In the genomic region with DNA sequence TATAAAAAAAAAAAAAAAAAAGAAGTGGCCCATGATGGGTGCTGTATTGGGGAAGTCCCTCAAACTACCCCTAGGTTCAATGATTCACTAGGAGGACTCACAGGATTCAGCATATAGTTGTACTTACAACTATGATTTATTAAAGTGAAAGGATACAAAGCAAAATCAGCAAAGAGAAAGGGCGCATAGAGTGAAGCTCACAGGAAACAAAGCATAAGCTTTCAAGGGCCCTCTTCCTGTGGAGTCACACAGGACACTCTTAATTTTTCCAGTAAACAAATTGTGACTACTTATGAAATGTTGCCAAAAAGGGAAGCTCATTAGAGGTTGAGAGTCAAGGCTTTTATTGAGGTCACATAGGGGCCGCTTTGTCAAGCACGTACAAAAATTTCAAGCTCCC, we compare ENCODE assay signal across 10 cellular contexts.
DNase-seq lines count a peak whose midpoint lies in the region; ATAC-seq lines count a peak whose summit lies in the region.
"Had no signal": no experiment of that assay in that cellular context is flagged by ENCODE, and none has a peak within 500 bp of the region (broad histone marks: within the 10 kb centered on the region; RNA-seq: fewer than 3 reads in every experiment).

No MANE protein-coding gene starts in this region.

- H3K4me3 Mint-ChIP-seq in activated CD4-positive, alpha-beta T cell treated with anti-CD3 and anti-CD28 coated beads, Interleukin-2, amount 10 ng/mL, durations not matched to agents 24 days and 14 days: no peak overlapping the region
- H3K4me3 Mint-ChIP-seq in activated CD4-positive, alpha-beta memory T cell treated with anti-CD3 and anti-CD28 coated beads for 36 hours: no peak overlapping the region

- POLR2A ChIA-PET in activated CD4-positive, alpha-beta memory T cell treated with anti-CD3 and anti-CD28 coated beads for 36 hours (lab: Charles Lee): interaction anchor here (0.6 kb wide), 1 partner anchor 166 kb away, joined by 4 read pairs; no protein-coding TSS in a partner anchor

- H3K4me1 Mint-ChIP-seq in activated CD4-positive, alpha-beta T cell treated with anti-CD3 and anti-CD28 coated beads, Interleukin-2, amount 10 ng/mL, durations not matched to agents 24 days and 14 days: no peaks in the 10 kb centered on the region
- H3K4me1 Mint-ChIP-seq in activated CD4-positive, alpha-beta memory T cell treated with anti-CD3 and anti-CD28 coated beads for 36 hours (ENCODE audit: low read depth): no peaks in the 10 kb centered on the region

- no peaks in the 10 kb centered on the region for H3K36me3 Mint-ChIP-seq in activated CD4-positive, alpha-beta T cell treated with anti-CD3 and anti-CD28 coated beads, Interleukin-2, amount 10 ng/mL, durations not matched to agents 24 days and 14 days (ENCODE audit: low read depth)
- H3K36me3 Mint-ChIP-seq in activated CD4-positive, alpha-beta memory T cell treated with anti-CD3 and anti-CD28 coated beads for 36 hours: no peaks in the 10 kb centered on the region

- CTCF ChIA-PET in activated CD4-positive, alpha-beta memory T cell treated with anti-CD3 and anti-CD28 coated beads for 36 hours (lab: Charles Lee): no interaction called here

- peak; percentile 19 for DNase-seq in SKM-1 treated with dmso at 0.1 percent for 144 hours (lab: John Stamatoyannopoulos, UW; ENCODE audit: unreplicated experiment)
- no peak for DNase-seq in SKM-1 (lab: John Stamatoyannopoulos, UW; ENCODE audit: unreplicated experiment)
- peak; percentile 88 for DNase-seq in NCI-H748 (lab: John Stamatoyannopoulos, UW; ENCODE audit: unreplicated experiment)
- DNase-seq in stimulated activated naive CD8-positive, alpha-beta T cell treated with anti-CD3 and anti-CD28 coated beads, Interleukin-15, Interleukin-2, amounts not matched to agents 100 U/mL and 50 U/mL, for 24 hours: no peak
- DNase-seq in UCSD-AML1 (lab: John Stamatoyannopoulos, UW; ENCODE audit: unreplicated experiment): no peak
- no peak for DNase-seq in activated CD4-positive, alpha-beta T cell treated with anti-CD3 and anti-CD28 coated beads, Interleukin-2, amount 10 ng/mL, durations not matched to agents 24 days and 14 days
- DNase-seq in activated CD4-positive, alpha-beta memory T cell treated with anti-CD3 and anti-CD28 coated beads for 36 hours: no peak
- DNase-seq: ACHN, NCI-H524 had no signal

- peak; percentile 75 for ATAC-seq in HG03196 (IDR thresholded peaks at IDR 0.05; ENCODE audit: unreplicated experiment)
- peak; percentile 23 for ATAC-seq in stimulated activated naive CD8-positive, alpha-beta T cell treated with anti-CD3 and anti-CD28 coated beads, Interleukin-15, Interleukin-2, amounts not matched to agents 100 U/mL and 50 U/mL, for 24 hours

- H3K9me3 Mint-ChIP-seq in activated CD4-positive, alpha-beta T cell treated with anti-CD3 and anti-CD28 coated beads, Interleukin-2, amount 10 ng/mL, durations not matched to agents 24 days and 14 days: no peaks in the 10 kb centered on the region
- H3K9me3 Mint-ChIP-seq in activated CD4-positive, alpha-beta memory T cell treated with anti-CD3 and anti-CD28 coated beads for 36 hours: no peaks in the 10 kb centered on the region

- no peak overlapping the region for H3K27ac Mint-ChIP-seq in activated CD4-positive, alpha-beta T cell treated with anti-CD3 and anti-CD28 coated beads, Interleukin-2, amount 10 ng/mL, durations not matched to agents 24 days and 14 days
- no peak overlapping the region for H3K27ac Mint-ChIP-seq in activated CD4-positive, alpha-beta memory T cell treated with anti-CD3 and anti-CD28 coated beads for 36 hours

- H3K27me3 Mint-ChIP-seq in activated CD4-positive, alpha-beta T cell treated with anti-CD3 and anti-CD28 coated beads, Interleukin-2, amount 10 ng/mL, durations not matched to agents 24 days and 14 days: no peaks in the 10 kb centered on the region
- H3K27me3 Mint-ChIP-seq in activated CD4-positive, alpha-beta memory T cell treated with anti-CD3 and anti-CD28 coated beads for 36 hours: no peaks in the 10 kb centered on the region

- intact Hi-C loops in activated CD4-positive, alpha-beta T cell treated with anti-CD3 and anti-CD28 coated beads, Interleukin-2, amount 10 ng/mL, durations not matched to agents 24 days and 14 days (cut with micrococcal nuclease): no loop called here
- intact Hi-C loops in activated CD4-positive, alpha-beta memory T cell treated with anti-CD3 and anti-CD28 coated beads for 36 hours (cut with micrococcal nuclease): no loop called here

Comparison
In these comparisons a context has a peak if more than half of its experiments do, and no peak if none do; other contexts are left out.
1. DNase-seq: peak in SKM-1 treated with dmso at 0.1 percent for 144 hours (single experiment) and NCI-H748 (single experiment); none in SKM-1 (single experiment), stimulated activated naive CD8-positive, alpha-beta T cell treated with anti-CD3 and anti-CD28 coated beads, Interleukin-15, Interleukin-2, amounts not matched to agents 100 U/mL and 50 U/mL, for 24 hours (single experiment), UCSD-AML1 (single experiment), activated CD4-positive, alpha-beta T cell treated with anti-CD3 and anti-CD28 coated beads, Interleukin-2, amount 10 ng/mL, durations not matched to agents 24 days and 14 days (single experiment) and activated CD4-positive, alpha-beta memory T cell treated with anti-CD3 and anti-CD28 coated beads for 36 hours (single experiment).